Comparison of ENCODE assay signal across 20 cellular contexts in the genomic region with DNA sequence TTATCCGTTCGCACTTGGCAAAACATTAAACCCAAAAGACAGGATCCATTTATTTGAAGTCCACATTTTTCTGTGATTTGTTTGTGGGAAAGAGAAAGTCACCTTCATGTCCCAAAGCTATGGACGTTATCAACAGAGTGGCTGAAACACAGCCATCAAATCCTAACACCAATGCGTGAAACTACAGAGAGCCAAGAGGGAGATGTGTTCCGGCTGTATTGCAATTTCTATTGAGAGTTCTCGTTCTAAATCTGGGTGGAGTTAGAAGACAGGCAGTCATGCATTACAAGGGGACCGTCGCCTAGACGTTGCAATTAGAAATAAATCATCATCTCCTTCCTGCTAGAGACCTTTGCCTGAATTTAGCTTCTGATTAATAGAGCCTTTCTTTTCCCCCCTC. TPM values are rescaled to one million over a fixed set of nuclear protein-coding genes. Genes with fewer than 3 reads are reported as not detected.
DNase-seq lines count a peak whose midpoint lies in the region; ATAC-seq and TF ChIP-seq lines count a peak whose summit lies in the region.
"Had no signal": no experiment of that assay in that cellular context is flagged by ENCODE, and none has a peak within 500 bp of the region (broad histone marks: within the 10 kb centered on the region; RNA-seq: fewer than 3 reads in every experiment).

No MANE protein-coding gene starts in this region.

- H3K9me3 ChIP-seq in right atrium auricular region (no peaks in the 10 kb centered on the region), heart left ventricle (no peaks in the 10 kb centered on the region), psoas muscle (no peaks in the 10 kb centered on the region), lower lobe of right lung (no peaks in the 10 kb centered on the region), BE2C (no peaks in the 10 kb centered on the region; the same call in 1 of the 2 replicates)
- H3K9me3 ChIP-seq: Caco-2 had no signal

- H3K27me3 ChIP-seq in right atrium auricular region (no peaks in the 10 kb centered on the region), heart left ventricle (no peaks in the 10 kb centered on the region), psoas muscle (ENCODE audit: insufficient read depth in 3 of 3, low read length in 2 of 3) (no peaks in the 10 kb centered on the region), lower lobe of right lung (ENCODE audit: low read depth) (peaks cover 8% of the 10 kb centered on the region), BE2C (no peaks in the 10 kb centered on the region)

- TF ChIP-seq POLR2A in heart left ventricle (IDR thresholded peaks at IDR 0.05) = no peak

- intact Hi-C loops in Right ventricle myocardium inferior (cut with DNase I) = no loop called here
- intact Hi-C loops in heart left ventricle (cut with DNase I) = no loop called here
- intact Hi-C loops in psoas muscle (cut with DNase I) = no loop called here
- intact Hi-C loops in lower lobe of right lung (cut with DNase I) = no loop called here

- TF ChIP-seq CTCF in right atrium auricular region (IDR thresholded peaks at IDR 0.05) (no peak), heart left ventricle (IDR thresholded peaks at IDR 0.05) (no peak), psoas muscle (IDR thresholded peaks at IDR 0.05) (no peak), lower lobe of right lung (IDR thresholded peaks at IDR 0.05) (no peak), omental fat pad (IDR thresholded peaks at IDR 0.05) (no peak), BE2C (IDR thresholded peaks at IDR 0.05; ENCODE audit: low read depth, low read length) (no peak)

- no peak overlapping the region for H3K4me3 ChIP-seq in right atrium auricular region
- no peak overlapping the region for H3K4me3 ChIP-seq in heart left ventricle
- no peak overlapping the region for H3K4me3 ChIP-seq in psoas muscle
- no peak overlapping the region for H3K4me3 ChIP-seq in lower lobe of right lung
- H3K4me3 ChIP-seq in BE2C (ENCODE audit: low read depth, low read length) = no peak overlapping the region
- H3K4me3 ChIP-seq: A549, GM23338 had no signal

- ATAC-seq in Right ventricle myocardium inferior (peak; percentile 46), heart left ventricle (peak; percentile 12 to 43 (median 28)), psoas muscle (no peak), lower lobe of right lung (no peak), omental fat pad (ENCODE audit: low FRiP score) (no peak)
- ATAC-seq: A549, GM23338, HCT116 had no signal

- peaks cover 81% of the 10 kb centered on the region for H3K36me3 ChIP-seq in right atrium auricular region
- H3K36me3 ChIP-seq in heart left ventricle = peaks cover 0 to 94% (median 33%) of the 10 kb centered on the region in 9 donors
- peaks cover 0 to 97% of the 10 kb centered on the region in 2 donors for H3K36me3 ChIP-seq in psoas muscle (ENCODE audit: insufficient read depth in 1 of 2, low read depth in 1 of 2)
- H3K36me3 ChIP-seq in lower lobe of right lung = no peaks in the 10 kb centered on the region
- H3K36me3 ChIP-seq in BE2C = no peaks in the 10 kb centered on the region

- no peak for DNase-seq in Right ventricle myocardium inferior (ENCODE audit: missing footprints)
- no peak for DNase-seq in right atrium auricular region (ENCODE audit: low spot score)
- no peak for DNase-seq in heart left ventricle
- DNase-seq in psoas muscle = no peak
- no peak for DNase-seq in lower lobe of right lung
- no peak for DNase-seq in omental fat pad (ENCODE audit: low spot score)
- no peak for DNase-seq in BE2C
- DNase-seq: AML-193; C1 segment of cervical spinal cord; Caco-2; CD4-positive, CD25-positive, alpha-beta regulatory T cell; CD8-positive, alpha-beta memory T cell; H7; HFFc6 had no signal

- no peaks in the 10 kb centered on the region for H3K4me1 ChIP-seq in right atrium auricular region
- H3K4me1 ChIP-seq in heart left ventricle = peaks cover 0 to 43% (median 13%) of the 10 kb centered on the region in 12 donors
- H3K4me1 ChIP-seq in psoas muscle = peaks cover 13% of the 10 kb centered on the region
- no peaks in the 10 kb centered on the region for H3K4me1 ChIP-seq in lower lobe of right lung
- no peaks in the 10 kb centered on the region for H3K4me1 ChIP-seq in BE2C
- H3K4me1 ChIP-seq: A549, Caco-2 had no signal

- no peak overlapping the region for H3K27ac ChIP-seq in right atrium auricular region
- peak overlapping the region in 9 of 12 donors; percentile 7 to 79 (median 68) for H3K27ac ChIP-seq in heart left ventricle
- peak overlapping the region; percentile 64 for H3K27ac ChIP-seq in psoas muscle
- H3K27ac ChIP-seq in lower lobe of right lung = no peak overlapping the region
- H3K27ac ChIP-seq: 22Rv1, A549, HL-60 had no signal

- 38 to 51% (median 42%) methylated on average over 9 of the region's 9 CpGs for WGBS in heart left ventricle, 4 donors
- WGBS in psoas muscle, 3 donors = 28 to 40% (median 33%) methylated on average over 9 of the region's 9 CpGs

RNA-seq across cellular contexts. Expression of a gene that starts 52.4 kb away (rescaled TPM):
- not detected for total RNA-seq in Right ventricle myocardium inferior
- total RNA-seq in right atrium auricular region = not detected
- under 1 TPM in 1 of 9 donors, not detected in 8; 0.23 TPM for total RNA-seq in heart left ventricle
- under 1 TPM in 1 of 2 donors, not detected in 1; 0.30 TPM for polyA plus RNA-seq in heart left ventricle
- under 1 TPM in 2 of 4 donors, not detected in 2; 0.15 to 0.16 TPM for total RNA-seq in psoas muscle
- polyA plus RNA-seq in psoas muscle = under 1 TPM; 0.01 to 0.13 (median 0.03) TPM
- 0.77 TPM for total RNA-seq in lower lobe of right lung
- total RNA-seq in omental fat pad = not detected
- polyA plus RNA-seq in BE2C (2012; ENCODE audit: insufficient read depth, insufficient read length, low read depth) = 0.88 TPM
- total RNA-seq: CD4-positive, CD25-positive, alpha-beta regulatory T cell; CD8-positive, alpha-beta memory T cell; GM23338; H7; HFFc6; HT1080 had no signal
- polyA plus RNA-seq: CD4-positive, CD25-positive, alpha-beta regulatory T cell; CD8-positive, alpha-beta memory T cell; GM23338 had no signal

RNA-seq across cellular contexts. Expression of a gene that starts 58.6 kb away (rescaled TPM):
- 1,026 TPM for total RNA-seq in Right ventricle myocardium inferior
- 100 to 1,000 TPM; 229 to 610 TPM for total RNA-seq in right atrium auricular region
- 1,000 to 10,000 TPM in 6 of 9 donors, 100 to 1,000 TPM in 3; 651 to 2,789 (median 1,196) TPM for total RNA-seq in heart left ventricle
- 100 to 1,000 TPM; 278 to 301 TPM for polyA plus RNA-seq in heart left ventricle
- 1,000 to 10,000 TPM; 1,429 to 2,239 (median 2,182) TPM for total RNA-seq in psoas muscle
- 100 to 1,000 TPM in 2 of 3 donors, 10 to 100 TPM in 1; 41.4 to 503 (median 320) TPM for polyA plus RNA-seq in psoas muscle
- not detected for total RNA-seq in lower lobe of right lung
- not detected for total RNA-seq in omental fat pad
- polyA plus RNA-seq in BE2C (2012; ENCODE audit: insufficient read depth, insufficient read length, low read depth) = not detected
- total RNA-seq: CD4-positive, CD25-positive, alpha-beta regulatory T cell; CD8-positive, alpha-beta memory T cell; GM23338; HFFc6; HT1080 had no signal
- polyA plus RNA-seq: A549; CD4-positive, CD25-positive, alpha-beta regulatory T cell; CD8-positive, alpha-beta memory T cell; GM23338 had no signal

Comparison
In these comparisons a context has a peak if more than half of its experiments do, and no peak if none do; other contexts are left out.
1. H3K27ac ChIP-seq: peak in heart left ventricle (9 of 12) and psoas muscle (single experiment); none in right atrium auricular region (0 of 2) and lower lobe of right lung (single experiment).
2. ATAC-seq: peak in Right ventricle myocardium inferior (single experiment) and heart left ventricle (4 of 4); none in psoas muscle (0 of 4), lower lobe of right lung (0 of 2) and omental fat pad (single experiment).
3. RNA of a gene that starts 58.6 kb away (total RNA-seq): 1,429 to 2,239 TPM in psoas muscle, 651 to 2,789 TPM in heart left ventricle, 1,026 TPM in Right ventricle myocardium inferior (single experiment) and 229 to 610 TPM in right atrium auricular region; not detected in lower lobe of right lung (single experiment) and not detected in omental fat pad; every median in the first group is over 100 times any median in the second.